8 cellular contexts compared by ENCODE assay signal in genomic region chr17:81833921-81834830, GRCh38. TPM values are rescaled to one million over a fixed set of nuclear protein-coding genes. Genes with fewer than 3 reads are reported as not detected.
DNase-seq lines count a peak whose midpoint lies in the region; ATAC-seq and TF ChIP-seq lines count a peak whose summit lies in the region.

No MANE protein-coding gene starts in this region.

- peak overlapping the region; percentile 96 for H3K4me2 ChIP-seq in BLaER1
- peak overlapping the region; percentile 75 for H3K4me2 ChIP-seq in MM.1S (ENCODE audit: low read depth, low read length)

- intact Hi-C loops in dorsolateral prefrontal cortex (cut with DNase I), result loop anchor here in 1 of 2 donors (2.0 to 5.0 kb wide), 2 partner anchors 39 to 132 kb away; partner anchors contain the start of gene MRPL12

- H3K4me1 Mint-ChIP-seq in nephron, result peaks cover 9% of the 10 kb centered on the region

- DNase-seq in MM.1S, result no peak
- DNase-seq in dorsolateral prefrontal cortex, result no peak
- DNase-seq in kidney glomerular epithelial cell (lab: John Stamatoyannopoulos, UW), result no peak
- no peak for DNase-seq in KG1 (lab: John Stamatoyannopoulos, UW)
- DNase-seq in medulla oblongata (ENCODE audit: extremely low spot score), result no peak

- H3K9ac ChIP-seq in BLaER1 (peak overlapping the region; percentile 92), MM.1S (ENCODE audit: low read length) (no peak overlapping the region; the same call in 1 of the 2 replicates)

- H3K4me3 Mint-ChIP-seq in nephron, result peak overlapping the region; percentile 83 to 89 (median 89)

- H3K9me2 ChIP-seq in MM.1S (replicated peaks; ENCODE audit: insufficient read depth, low read length), result no peaks in the 10 kb centered on the region

- H3K36me3 Mint-ChIP-seq in nephron (ENCODE audit: low read depth), result no peaks in the 10 kb centered on the region

- no peaks in the 10 kb centered on the region for H3K9me3 Mint-ChIP-seq in nephron

- peaks cover 16% of the 10 kb centered on the region for H3F3A ChIP-seq in MM.1S (ENCODE audit: insufficient read depth, low read length)

- H3K9me3 ChIP-seq in BLaER1 (no peaks in the 10 kb centered on the region), MM.1S (replicated peaks; ENCODE audit: insufficient read depth, low read length) (no peaks in the 10 kb centered on the region)

- H3K27me3 Mint-ChIP-seq in nephron (ENCODE audit: low read depth), result no peaks in the 10 kb centered on the region

- H3K27ac ChIP-seq in BLaER1, result peak overlapping the region; percentile 97
- no peak overlapping the region for H3K27ac ChIP-seq in MM.1S (ENCODE audit: low read length)
- H3K27ac ChIP-seq in dorsolateral prefrontal cortex, result peak overlapping the region in 31 of 59 donors; percentile 25 to 95 (median 88)

- H4K20me1 ChIP-seq in BLaER1 (peaks cover 6% of the 10 kb centered on the region; the same call in 1 of the 2 replicates), MM.1S (ENCODE audit: insufficient read depth, low read length) (no peaks in the 10 kb centered on the region)

- no peaks in the 10 kb centered on the region for H3K27me3 ChIP-seq in BLaER1
- H3K27me3 ChIP-seq in MM.1S (replicated peaks; ENCODE audit: insufficient read depth, low read length), result no peaks in the 10 kb centered on the region; the same call in 1 of the 2 replicates
- no peaks in the 10 kb centered on the region for H3K27me3 ChIP-seq in dorsolateral prefrontal cortex

- H3K79me2 ChIP-seq in MM.1S (ENCODE audit: low read length), result peaks cover 11% of the 10 kb centered on the region

- H3K4me3 ChIP-seq in BLaER1, result peak overlapping the region; percentile 91
- peak overlapping the region; percentile 71 for H3K4me3 ChIP-seq in MM.1S (ENCODE audit: low read length)
- peak overlapping the region; percentile 62 to 97 (median 90) for H3K4me3 ChIP-seq in dorsolateral prefrontal cortex

- H3K4me1 ChIP-seq in BLaER1 (peaks cover 67% of the 10 kb centered on the region), MM.1S (ENCODE audit: low read length) (peaks cover 14% of the 10 kb centered on the region)

- peak overlapping the region; percentile 56 for H2AFZ ChIP-seq in MM.1S (ENCODE audit: low read length)

- no peak for ATAC-seq in HG03280 (IDR thresholded peaks at IDR 0.05; ENCODE audit: unreplicated experiment)

- H3K36me3 ChIP-seq in BLaER1 (no peaks in the 10 kb centered on the region), MM.1S (replicated peaks; ENCODE audit: insufficient read depth, low read length) (no peaks in the 10 kb centered on the region)

- peak overlapping the region; percentile 75 to 92 (median 91) for H3K27ac Mint-ChIP-seq in nephron

- TF ChIP-seq CTCF in MM.1S (IDR thresholded peaks at IDR 0.05; ENCODE audit: low read length) (no peak), dorsolateral prefrontal cortex (IDR thresholded peaks at IDR 0.05 in 54 of 56, conservative IDR thresholded peaks at IDR 0.05 in 2 of 56; ENCODE audit: low read depth in 1 of 56, partially characterized antibody in 56 of 56) (no peak), nephron (IDR thresholded peaks at IDR 0.05; ENCODE audit: unreplicated experiment in 3 of 3) (no peak)

RNA-seq across cellular contexts. Expression of gene PPP1R27, which starts 0.7 kb away (rescaled TPM):
- 1 to 10 TPM in 1 of 120 experiments, under 1 TPM in 1, not detected in 118; 0.43 to 1.1 TPM for total RNA-seq in dorsolateral prefrontal cortex

RNA-seq across cellular contexts. Expression of gene MCRIP1, which starts 1.1 kb away (rescaled TPM):
- 100 to 1,000 TPM; 102 to 185 (median 136) TPM for total RNA-seq in dorsolateral prefrontal cortex

RNA-seq across cellular contexts. Expression of gene P4HB, which starts 26.2 kb away (rescaled TPM):
- 100 to 1,000 TPM; 106 to 206 (median 136) TPM for total RNA-seq in dorsolateral prefrontal cortex

RNA-seq across cellular contexts. Expression of gene GCGR, which starts 30.2 kb away (rescaled TPM):
- 1 to 10 TPM in 2 of 120 experiments, under 1 TPM in 8, not detected in 110; 0.20 to 1.5 (median 0.33) TPM for total RNA-seq in dorsolateral prefrontal cortex

RNA-seq across cellular contexts. Expression of gene ARHGDIA, which starts 37.0 kb away (rescaled TPM):
- total RNA-seq in dorsolateral prefrontal cortex, result 100 to 1,000 TPM; 175 to 366 (median 250) TPM
